In genomic region chr16:15518412-15519351, GRCh38 we compare ENCODE assay signal across 11 cellular contexts.
DNase-seq lines count a peak whose midpoint lies in the region; ATAC-seq, FAIRE-seq and TF ChIP-seq lines count a peak whose summit lies in the region.
"Had no signal": no experiment of that assay in that cellular context is flagged by ENCODE, and none has a peak within 500 bp of the region (broad histone marks: within the 10 kb centered on the region; RNA-seq: fewer than 3 reads in every experiment).

No MANE protein-coding gene starts in this region.

- TF ChIP-seq RAD21 in K562 (CRISPR knock-in tag; conservative IDR thresholded peaks at IDR 0.05 in 1 of 2, IDR thresholded peaks at IDR 0.05 in 1 of 2), result no peak

- H3K79me2 ChIP-seq in K562 (ENCODE audit: control insufficient read depth, insufficient read depth, low read length), result no peaks in the 10 kb centered on the region
- no peaks in the 10 kb centered on the region for H3K79me2 ChIP-seq in hepatocyte

- H3K9me1 ChIP-seq in K562 (ENCODE audit: control insufficient read depth, insufficient read depth, low read length), result no peaks in the 10 kb centered on the region

- no peak overlapping the region for H3K9ac ChIP-seq in K562 (ENCODE audit: insufficient read depth in 1 of 2, low read depth in 2 of 2, low read length in 2 of 2)

- no peaks in the 10 kb centered on the region for H4K20me1 ChIP-seq in K562 (replicated peaks; ENCODE audit: control insufficient read depth, insufficient read depth, low read length)
- H4K20me1 ChIP-seq in hepatocyte (ENCODE audit: insufficient read depth, poor library complexity, severe bottlenecking), result no peaks in the 10 kb centered on the region

- in situ Hi-C loops in K562 (cut with MboI), result no loop called here

- H3K27ac ChIP-seq in K562 (ENCODE audit: extremely low read depth, low read depth, low read length) (no peak overlapping the region; the same call in 2 of the 3 replicates), hepatocyte (no peak overlapping the region), spleen (peak overlapping the region in 4 of 8 donors; percentile 3 to 67 (median 42))

- ATAC-seq in K562 (no peak), sciatic nerve (peak; percentile 19), T-helper 17 cell (no peak), GM21786 (IDR thresholded peaks at IDR 0.05; ENCODE audit: unreplicated experiment) (no peak)

- H3K4me3 Mint-ChIP-seq in activated CD4-positive, alpha-beta memory T cell treated with anti-CD3 and anti-CD28 coated beads, Interleukin-2, amount 10 ng/mL, durations not matched to agents 7 days and 5 days, result no peak overlapping the region
- H3K4me3 Mint-ChIP-seq in T-helper 17 cell, result no peak overlapping the region

- TF ChIP-seq CTCF in K562 (IDR thresholded peaks at IDR 0.05 in 2 of 3, conservative IDR thresholded peaks at IDR 0.05 in 1 of 3; ENCODE audit: insufficient read depth in 2 of 3, low read depth in 1 of 3, low read length in 3 of 3) (no peak), hepatocyte (IDR thresholded peaks at IDR 0.05; ENCODE audit: poor library complexity) (no peak), spleen (IDR thresholded peaks at IDR 0.05 in 8 of 11, conservative IDR thresholded peaks at IDR 0.05 in 3 of 11) (no peak)

- no peaks in the 10 kb centered on the region for H3K36me3 ChIP-seq in K562 (ENCODE audit: control insufficient read depth, insufficient read depth, low read length)
- no peaks in the 10 kb centered on the region for H3K36me3 ChIP-seq in hepatocyte (replicated peaks; ENCODE audit: insufficient read depth, low read depth)
- peaks cover 0 to 5% (median 0%) of the 10 kb centered on the region in 6 donors for H3K36me3 ChIP-seq in spleen

- no peak overlapping the region for H3K27ac Mint-ChIP-seq in activated CD4-positive, alpha-beta memory T cell treated with anti-CD3 and anti-CD28 coated beads, Interleukin-2, amount 10 ng/mL, durations not matched to agents 7 days and 5 days
- no peak overlapping the region for H3K27ac Mint-ChIP-seq in T-helper 17 cell

- POLR2A ChIA-PET in K562 (lab: Yijun Ruan, JAX), result interaction anchor here (3.9 kb wide), 1 partner anchor 11 kb away, joined by 20 read pairs; no protein-coding TSS in a partner anchor
- POLR2A ChIA-PET in activated CD4-positive, alpha-beta memory T cell treated with anti-CD3 and anti-CD28 coated beads, Interleukin-2, amount 10 ng/mL, durations not matched to agents 7 days and 5 days (lab: Charles Lee), result interaction anchor here (1.2 kb wide), 1 partner anchor 125 kb away, joined by 3 read pairs; no protein-coding TSS in a partner anchor

- H3K4me1 ChIP-seq in K562 (replicated peaks in 1 of 2; ENCODE audit: control insufficient read depth in 2 of 2, insufficient read depth in 2 of 2, low read length in 2 of 2) (peaks cover 44 to 57% of the 10 kb centered on the region in 2 experiments), hepatocyte (ENCODE audit: insufficient read depth) (peaks cover 6% of the 10 kb centered on the region), spleen (peaks cover 5 to 56% (median 34%) of the 10 kb centered on the region in 6 donors)

- no peak for FAIRE-seq in K562 (lab: Jason Lieb, UNC)
- FAIRE-seq: colon had no signal

- no peak overlapping the region for H3K4me3 ChIP-seq in K562
- no peak overlapping the region for H3K4me3 ChIP-seq in hepatocyte
- no peak overlapping the region for H3K4me3 ChIP-seq in spleen

- peaks cover 11% of the 10 kb centered on the region for H3K4me1 Mint-ChIP-seq in activated CD4-positive, alpha-beta memory T cell treated with anti-CD3 and anti-CD28 coated beads, Interleukin-2, amount 10 ng/mL, durations not matched to agents 7 days and 5 days
- H3K4me1 Mint-ChIP-seq in T-helper 17 cell, result peaks cover 13% of the 10 kb centered on the region

- TF ChIP-seq POLR2A in K562 (conservative IDR thresholded peaks at IDR 0.05) (no peak), spleen (IDR thresholded peaks at IDR 0.05) (no peak)

- no TSS peak for BruUV-seq in K562 (replicated peaks; lab: Mats Ljungman, UMichigan)

- CTCF ChIA-PET in K562 (lab: Yijun Ruan, JAX; ENCODE audit: low intra/inter-chr PET ratio), result no interaction called here
- CTCF ChIA-PET in activated CD4-positive, alpha-beta memory T cell treated with anti-CD3 and anti-CD28 coated beads, Interleukin-2, amount 10 ng/mL, durations not matched to agents 7 days and 5 days (lab: Charles Lee), result no interaction called here

- intact Hi-C loops in K562 (cut with micrococcal nuclease) (no loop called here), sciatic nerve (cut with DNase I) (no loop called here), spleen (cut with DNase I; ENCODE audit: low total_unique reads) (no loop called here)

- H2AFZ ChIP-seq in K562 (ENCODE audit: low read depth, low read length) (0 out of 2 replicates have a peak overlapping the region, but pooled peaks have one; percentile 15), hepatocyte (no peak overlapping the region)

- H3K4me2 ChIP-seq in K562 (ENCODE audit: insufficient read depth, low read length) (0 out of 2 replicates have a peak overlapping the region, but pooled peaks have one; percentile 1), hepatocyte (no peak overlapping the region)

- no peak for TF ChIP-seq EP300 in K562 (IDR thresholded peaks at IDR 0.05; ENCODE audit: low read length)

- H3K9me3 ChIP-seq in K562 (replicated peaks; ENCODE audit: control insufficient read depth, insufficient read depth, low read depth, low read length), result no peaks in the 10 kb centered on the region
- H3K9me3 ChIP-seq in hepatocyte (ENCODE audit: low read depth), result no peaks in the 10 kb centered on the region
- H3K9me3 ChIP-seq in spleen, result no peaks in the 10 kb centered on the region
- H3K9me3 ChIP-seq in T-helper 17 cell (ENCODE audit: control insufficient read depth, low read length, poor library complexity, severe bottlenecking), result no peaks in the 10 kb centered on the region

- no peaks in the 10 kb centered on the region for H3K9me2 ChIP-seq in hepatocyte (replicated peaks; ENCODE audit: insufficient read depth)

- H3K27me3 Mint-ChIP-seq in activated CD4-positive, alpha-beta memory T cell treated with anti-CD3 and anti-CD28 coated beads, Interleukin-2, amount 10 ng/mL, durations not matched to agents 7 days and 5 days, result no peaks in the 10 kb centered on the region
- no peaks in the 10 kb centered on the region for H3K27me3 Mint-ChIP-seq in T-helper 17 cell

- H3K27me3 ChIP-seq in K562 (ENCODE audit: control insufficient read depth in 2 of 2, insufficient read depth in 2 of 2, low read length in 2 of 2) (no peaks in the 10 kb centered on the region), hepatocyte (no peaks in the 10 kb centered on the region), spleen (replicated peaks in 1 of 7) (no peaks in the 10 kb centered on the region)

- peak; percentile 47 for DNase-seq in GM03348 (ENCODE audit: low spot score)
- DNase-seq in K562 (ENCODE audit: extremely low read depth in 1 of 4, low spot score in 3 of 4), result no peak
- DNase-seq in hepatocyte (ENCODE audit: low spot score), result peak; percentile 17
- no peak for DNase-seq in sciatic nerve (ENCODE audit: low spot score)
- no peak for DNase-seq in spleen
- DNase-seq in activated CD4-positive, alpha-beta memory T cell treated with anti-CD3 and anti-CD28 coated beads, Interleukin-2, amount 10 ng/mL, durations not matched to agents 7 days and 5 days, result no peak
- no peak for DNase-seq in T-helper 17 cell
- DNase-seq: DMS 273 treated with DMSO at 0.1 percent for 48 hours, Karpas-422 had no signal

- WGBS in K562 (ENCODE audit: insufficient coverage, low coverage, missing lambda C conversion rate), result 62% methylated on average over 10 of the region's 11 CpGs
- 36% methylated on average over 10 of the region's 11 CpGs for WGBS in hepatocyte (ENCODE audit: low lambda C conversion rate, missing lambda C conversion rate)
- 67 to 80% (median 74%) methylated on average over 11 of the region's 11 CpGs for WGBS in spleen, 5 donors

- no peaks in the 10 kb centered on the region for H3K9me3 Mint-ChIP-seq in activated CD4-positive, alpha-beta memory T cell treated with anti-CD3 and anti-CD28 coated beads, Interleukin-2, amount 10 ng/mL, durations not matched to agents 7 days and 5 days

- no peaks in the 10 kb centered on the region for H3K36me3 Mint-ChIP-seq in activated CD4-positive, alpha-beta memory T cell treated with anti-CD3 and anti-CD28 coated beads, Interleukin-2, amount 10 ng/mL, durations not matched to agents 7 days and 5 days (ENCODE audit: low read depth)
- H3K36me3 Mint-ChIP-seq in T-helper 17 cell (ENCODE audit: low read depth), result peaks cover 3% of the 10 kb centered on the region

TF ChIP-seq in K562, 482 proteins besides CTCF, POLR2A, EP300 and RAD21:
- TF ChIP-seq C11orf30 (IDR thresholded peaks at IDR 0.05; ENCODE audit: low read depth) (peak; percentile 40; the same call in 1 of the 2 replicates), ZNF23 (CRISPR knock-in tag; IDR thresholded peaks at IDR 0.05) (no peak), RBM14 (IDR thresholded peaks at IDR 0.05; ENCODE audit: borderline replicate concordance, insufficient read depth, low read depth, low read length) (no peak), ZNF512 (tag; IDR thresholded peaks at IDR 0.05) (0 out of 2 replicates have a peak, but pooled peaks have one; percentile 22), ZNF316 (IDR thresholded peaks at IDR 0.05) (peak; percentile 61), PKNOX1 (IDR thresholded peaks at IDR 0.05) (0 out of 2 replicates have a peak, but pooled peaks have one; percentile 25)

Comparison
In these comparisons a context has a peak if more than half of its experiments do, and no peak if none do; other contexts are left out.
1. DNase-seq: peak in GM03348 (single experiment) and hepatocyte (single experiment); none in K562 (0 of 4), sciatic nerve (single experiment), spleen (single experiment), activated CD4-positive, alpha-beta memory T cell treated with anti-CD3 and anti-CD28 coated beads, Interleukin-2, amount 10 ng/mL, durations not matched to agents 7 days and 5 days (single experiment) and T-helper 17 cell (0 of 3).